Comparison of ENCODE assay signal across 9 cellular contexts in the genomic region with DNA sequence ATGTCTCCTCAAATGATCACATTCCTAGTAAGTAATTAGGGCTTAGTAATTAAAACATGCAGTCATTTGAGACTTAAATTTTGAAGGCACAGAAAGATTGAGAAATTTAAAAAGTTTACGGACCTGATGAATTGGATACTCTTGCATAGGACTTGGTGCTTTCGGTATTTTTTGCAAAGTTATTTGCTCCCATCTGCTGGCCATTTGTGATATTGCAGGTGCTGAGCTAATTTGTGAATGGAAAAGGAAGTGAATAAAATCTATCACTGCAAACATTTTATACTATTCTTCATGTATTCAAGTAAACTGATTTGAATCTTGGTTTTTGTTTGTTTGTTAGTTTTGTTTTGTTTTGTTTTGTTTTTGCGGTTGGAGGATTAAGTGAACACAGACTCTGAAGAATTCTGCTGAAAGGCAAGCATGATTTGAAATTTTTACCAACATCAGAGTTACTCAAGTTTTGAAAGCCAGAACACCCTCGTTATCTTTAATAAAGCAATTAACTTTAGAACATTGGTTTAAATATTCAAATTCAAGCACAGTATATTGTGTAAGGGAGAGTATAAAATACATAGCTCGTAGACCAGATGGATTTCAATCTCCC.
DNase-seq lines count a peak whose midpoint lies in the region; ATAC-seq and TF ChIP-seq lines count a peak whose summit lies in the region.
"Had no signal": no experiment of that assay in that cellular context is flagged by ENCODE, and none has a peak within 500 bp of the region (broad histone marks: within the 10 kb centered on the region; RNA-seq: fewer than 3 reads in every experiment).

No MANE protein-coding gene starts in this region.

- H3K27ac Mint-ChIP-seq in CD14-positive monocyte: no peak overlapping the region
- H3K27ac Mint-ChIP-seq in GM23338: no peak overlapping the region; the same call in 1 of the 2 replicates
- no peak overlapping the region for H3K27ac Mint-ChIP-seq in activated T-helper 2 cell treated with anti-CD3 and anti-CD28 coated beads, Interferon-gamma antibody, Interleukin-2, Interleukin-4, amounts not matched to agents 10 μg/mL and 5 μg/mL and 100 μg/mL, durations not matched to agents 14 hours and 24 hours and 36 hours
- H3K27ac Mint-ChIP-seq in glutamatergic neuron (ENCODE audit: unreplicated experiment): no peak overlapping the region

- no peak for DNase-seq in CD14-positive monocyte (ENCODE audit: low spot score)
- DNase-seq in GM23338 (ENCODE audit: low spot score): peak; percentile 68
- DNase-seq in NCI-H82 treated with DMSO at 0.1 percent for 48 hours (lab: John Stamatoyannopoulos, UW; ENCODE audit: unreplicated experiment): peak; percentile 28
- peak; percentile 11 for DNase-seq in activated T-helper 2 cell treated with anti-CD3 and anti-CD28 coated beads, Interferon-gamma antibody, Interleukin-2, Interleukin-4, amounts not matched to agents 10 μg/mL and 5 μg/mL and 100 μg/mL, durations not matched to agents 14 hours and 24 hours and 36 hours (ENCODE audit: low spot score)
- peak; percentile 55 for DNase-seq in glutamatergic neuron
- DNase-seq in putamen (ENCODE audit: low spot score): peak; percentile 61

- H3K4me1 Mint-ChIP-seq in CD14-positive monocyte (no peaks in the 10 kb centered on the region), GM23338 (peaks cover 26% of the 10 kb centered on the region), glutamatergic neuron (ENCODE audit: low read depth, unreplicated experiment) (peaks cover 10% of the 10 kb centered on the region)
- peaks cover 3% of the 10 kb centered on the region for H3K4me1 Mint-ChIP-seq in activated T-helper 2 cell treated with anti-CD3 and anti-CD28 coated beads, Interferon-gamma antibody, Interleukin-2, Interleukin-4, amounts not matched to agents 10 μg/mL and 5 μg/mL and 100 μg/mL, durations not matched to agents 14 hours and 24 hours and 36 hours (ENCODE audit: low read depth)

- H3K9me2 ChIP-seq in GM23338 (ENCODE audit: insufficient read depth): no peaks in the 10 kb centered on the region

- intact Hi-C loops in CD14-positive monocyte (cut with micrococcal nuclease): no loop called here
- intact Hi-C loops in activated T-helper 2 cell treated with anti-CD3 and anti-CD28 coated beads, Interferon-gamma antibody, Interleukin-2, Interleukin-4, amounts not matched to agents 10 μg/mL and 5 μg/mL and 100 μg/mL, durations not matched to agents 14 hours and 24 hours and 36 hours (cut with micrococcal nuclease): no loop called here

- ATAC-seq in GM23338: peak; percentile 14; the same call in 2 of the 3 replicates
- no peak for ATAC-seq in HG02623 (IDR thresholded peaks at IDR 0.05; ENCODE audit: unreplicated experiment)
- no peak for ATAC-seq in GM19324 (IDR thresholded peaks at IDR 0.05; ENCODE audit: low FRiP score, unreplicated experiment)

- peaks cover 9% of the 10 kb centered on the region for H3K4me1 ChIP-seq in GM23338 (ENCODE audit: insufficient read depth)
- H3K4me1 ChIP-seq: SJSA1 had no signal

- no peaks in the 10 kb centered on the region for H3K79me2 ChIP-seq in GM23338 (replicated peaks; ENCODE audit: insufficient read depth)

- H3K36me3 ChIP-seq in GM23338 (ENCODE audit: insufficient read depth): no peaks in the 10 kb centered on the region
- H3K36me3 ChIP-seq: SJSA1 had no signal

- H3K4me2 ChIP-seq in GM23338: peak overlapping the region; percentile 29

- TF ChIP-seq CTCF in CD14-positive monocyte (IDR thresholded peaks at IDR 0.05) (peak; percentile 79), GM23338 (conservative IDR thresholded peaks at IDR 0.05; ENCODE audit: low read depth in 2 of 2) (peak; percentile 67 to 92), glutamatergic neuron (IDR thresholded peaks at IDR 0.05; ENCODE audit: partially characterized antibody, unreplicated experiment) (peak; percentile 91)

- no peaks in the 10 kb centered on the region for H3K36me3 Mint-ChIP-seq in CD14-positive monocyte
- no peaks in the 10 kb centered on the region for H3K36me3 Mint-ChIP-seq in GM23338 (ENCODE audit: low read depth)
- H3K36me3 Mint-ChIP-seq in activated T-helper 2 cell treated with anti-CD3 and anti-CD28 coated beads, Interferon-gamma antibody, Interleukin-2, Interleukin-4, amounts not matched to agents 10 μg/mL and 5 μg/mL and 100 μg/mL, durations not matched to agents 14 hours and 24 hours and 36 hours (ENCODE audit: low read depth): no peaks in the 10 kb centered on the region
- H3K36me3 Mint-ChIP-seq in glutamatergic neuron (ENCODE audit: unreplicated experiment): no peaks in the 10 kb centered on the region

- H3K27ac ChIP-seq in GM23338 (ENCODE audit: low read depth): no peak overlapping the region
- H3K27ac ChIP-seq: SJSA1 had no signal

- H2AFZ ChIP-seq in GM23338: no peak overlapping the region

- no peaks in the 10 kb centered on the region for H3F3A ChIP-seq in GM23338 (replicated peaks; ENCODE audit: low read depth)

- H3K9me3 Mint-ChIP-seq in CD14-positive monocyte: peaks cover 0 to 2% (median 0%) of the 10 kb centered on the region in 7 donors
- no peaks in the 10 kb centered on the region for H3K9me3 Mint-ChIP-seq in GM23338
- no peaks in the 10 kb centered on the region for H3K9me3 Mint-ChIP-seq in activated T-helper 2 cell treated with anti-CD3 and anti-CD28 coated beads, Interferon-gamma antibody, Interleukin-2, Interleukin-4, amounts not matched to agents 10 μg/mL and 5 μg/mL and 100 μg/mL, durations not matched to agents 14 hours and 24 hours and 36 hours
- H3K9me3 Mint-ChIP-seq in glutamatergic neuron (ENCODE audit: unreplicated experiment): peaks cover 5% of the 10 kb centered on the region

- H3K27me3 Mint-ChIP-seq in CD14-positive monocyte (ENCODE audit: low read depth in 3 of 3) (peaks cover 9 to 14% (median 11%) of the 10 kb centered on the region in 3 donors), GM23338 (ENCODE audit: insufficient read depth, low read depth, poor library complexity) (peaks cover 3% of the 10 kb centered on the region), glutamatergic neuron (ENCODE audit: unreplicated experiment) (no peaks in the 10 kb centered on the region)
- peaks cover 2% of the 10 kb centered on the region for H3K27me3 Mint-ChIP-seq in activated T-helper 2 cell treated with anti-CD3 and anti-CD28 coated beads, Interferon-gamma antibody, Interleukin-2, Interleukin-4, amounts not matched to agents 10 μg/mL and 5 μg/mL and 100 μg/mL, durations not matched to agents 14 hours and 24 hours and 36 hours (ENCODE audit: low read depth)

- no peaks in the 10 kb centered on the region for H3K27me3 ChIP-seq in GM23338 (ENCODE audit: insufficient read depth)
- H3K27me3 ChIP-seq: SJSA1 had no signal

- H3K4me3 ChIP-seq in GM23338: no peak overlapping the region
- H3K4me3 ChIP-seq: SJSA1 had no signal

- H4K20me1 ChIP-seq in GM23338 (replicated peaks; ENCODE audit: insufficient read depth): no peaks in the 10 kb centered on the region

- H3K4me3 Mint-ChIP-seq in CD14-positive monocyte (no peak overlapping the region), GM23338 (peak overlapping the region; percentile 64), glutamatergic neuron (ENCODE audit: unreplicated experiment) (no peak overlapping the region)
- no peak overlapping the region for H3K4me3 Mint-ChIP-seq in activated T-helper 2 cell treated with anti-CD3 and anti-CD28 coated beads, Interferon-gamma antibody, Interleukin-2, Interleukin-4, amounts not matched to agents 10 μg/mL and 5 μg/mL and 100 μg/mL, durations not matched to agents 14 hours and 24 hours and 36 hours (ENCODE audit: low read depth)

TF ChIP-seq in GM23338, 12 proteins besides CTCF, POLR2A, EP300 and RAD21 (continues in another document):
- TF ChIP-seq, protein P1, sequence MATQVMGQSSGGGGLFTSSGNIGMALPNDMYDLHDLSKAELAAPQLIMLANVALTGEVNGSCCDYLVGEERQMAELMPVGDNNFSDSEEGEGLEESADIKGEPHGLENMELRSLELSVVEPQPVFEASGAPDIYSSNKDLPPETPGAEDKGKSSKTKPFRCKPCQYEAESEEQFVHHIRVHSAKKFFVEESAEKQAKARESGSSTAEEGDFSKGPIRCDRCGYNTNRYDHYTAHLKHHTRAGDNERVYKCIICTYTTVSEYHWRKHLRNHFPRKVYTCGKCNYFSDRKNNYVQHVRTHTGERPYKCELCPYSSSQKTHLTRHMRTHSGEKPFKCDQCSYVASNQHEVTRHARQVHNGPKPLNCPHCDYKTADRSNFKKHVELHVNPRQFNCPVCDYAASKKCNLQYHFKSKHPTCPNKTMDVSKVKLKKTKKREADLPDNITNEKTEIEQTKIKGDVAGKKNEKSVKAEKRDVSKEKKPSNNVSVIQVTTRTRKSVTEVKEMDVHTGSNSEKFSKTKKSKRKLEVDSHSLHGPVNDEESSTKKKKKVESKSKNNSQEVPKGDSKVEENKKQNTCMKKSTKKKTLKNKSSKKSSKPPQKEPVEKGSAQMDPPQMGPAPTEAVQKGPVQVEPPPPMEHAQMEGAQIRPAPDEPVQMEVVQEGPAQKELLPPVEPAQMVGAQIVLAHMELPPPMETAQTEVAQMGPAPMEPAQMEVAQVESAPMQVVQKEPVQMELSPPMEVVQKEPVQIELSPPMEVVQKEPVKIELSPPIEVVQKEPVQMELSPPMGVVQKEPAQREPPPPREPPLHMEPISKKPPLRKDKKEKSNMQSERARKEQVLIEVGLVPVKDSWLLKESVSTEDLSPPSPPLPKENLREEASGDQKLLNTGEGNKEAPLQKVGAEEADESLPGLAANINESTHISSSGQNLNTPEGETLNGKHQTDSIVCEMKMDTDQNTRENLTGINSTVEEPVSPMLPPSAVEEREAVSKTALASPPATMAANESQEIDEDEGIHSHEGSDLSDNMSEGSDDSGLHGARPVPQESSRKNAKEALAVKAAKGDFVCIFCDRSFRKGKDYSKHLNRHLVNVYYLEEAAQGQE (IDR thresholded peaks at IDR 0.05; ENCODE audit: unreplicated experiment): no peak
- no peak for TF ChIP-seq JUNB (IDR thresholded peaks at IDR 0.05; ENCODE audit: unreplicated experiment)
- TF ChIP-seq POLR2AphosphoS5 (IDR thresholded peaks at IDR 0.05; ENCODE audit: low read depth): no peak
- TF ChIP-seq EZH2 (IDR thresholded peaks at IDR 0.05; ENCODE audit: low read depth, unreplicated experiment): no peak
- TF ChIP-seq ZNF114 (CRISPR knock-in tag; IDR thresholded peaks at IDR 0.05): no peak
- no peak for TF ChIP-seq ZNF331 (CRISPR knock-in tag; IDR thresholded peaks at IDR 0.05; ENCODE audit: low read depth)
- no peak for TF ChIP-seq CREB1 (CRISPR knock-in tag; IDR thresholded peaks at IDR 0.05; ENCODE audit: low read depth)
- no peak for TF ChIP-seq EZH2phosphoT487 (IDR thresholded peaks at IDR 0.05; ENCODE audit: unreplicated experiment)
- TF ChIP-seq, protein P2, sequence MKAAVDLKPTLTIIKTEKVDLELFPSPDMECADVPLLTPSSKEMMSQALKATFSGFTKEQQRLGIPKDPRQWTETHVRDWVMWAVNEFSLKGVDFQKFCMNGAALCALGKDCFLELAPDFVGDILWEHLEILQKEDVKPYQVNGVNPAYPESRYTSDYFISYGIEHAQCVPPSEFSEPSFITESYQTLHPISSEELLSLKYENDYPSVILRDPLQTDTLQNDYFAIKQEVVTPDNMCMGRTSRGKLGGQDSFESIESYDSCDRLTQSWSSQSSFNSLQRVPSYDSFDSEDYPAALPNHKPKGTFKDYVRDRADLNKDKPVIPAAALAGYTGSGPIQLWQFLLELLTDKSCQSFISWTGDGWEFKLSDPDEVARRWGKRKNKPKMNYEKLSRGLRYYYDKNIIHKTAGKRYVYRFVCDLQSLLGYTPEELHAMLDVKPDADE (IDR thresholded peaks at IDR 0.05): no peak
